In genomic region chr16:81838794-81839193, GRCh38 we compare ENCODE assay signal across 11 cellular contexts. TPM values are rescaled to one million over a fixed set of nuclear protein-coding genes. Genes with fewer than 3 reads are reported as not detected.
DNase-seq lines count a peak whose midpoint lies in the region; ATAC-seq, FAIRE-seq and TF ChIP-seq lines count a peak whose summit lies in the region.
"Had no signal": no experiment of that assay in that cellular context is flagged by ENCODE, and none has a peak within 500 bp of the region (broad histone marks: within the 10 kb centered on the region; RNA-seq: fewer than 3 reads in every experiment).

No MANE protein-coding gene starts in this region.

- H3K4me3 Mint-ChIP-seq in HFFc6 = no peak overlapping the region
- H3K4me3 Mint-ChIP-seq: activated naive CD4-positive, alpha-beta T cell treated with anti-CD3 and anti-CD28 coated beads, Interleukin-2, amount 50 U/mL, for 24 hours had no signal

- H2BK5ac ChIP-seq in trophoblast cell (ENCODE audit: low read depth, low read length, poor library complexity) = no peak overlapping the region

- H3K14ac ChIP-seq in trophoblast cell (ENCODE audit: low read length) = no peak overlapping the region

- no peaks in the 10 kb centered on the region for H3K9me3 Mint-ChIP-seq in HFFc6
- H3K9me3 Mint-ChIP-seq: activated naive CD4-positive, alpha-beta T cell treated with anti-CD3 and anti-CD28 coated beads, Interleukin-2, amount 50 U/mL, for 24 hours had no signal

- H3K36me3 Mint-ChIP-seq in HFFc6 (ENCODE audit: low read depth) = no peaks in the 10 kb centered on the region
- H3K36me3 Mint-ChIP-seq: activated naive CD4-positive, alpha-beta T cell treated with anti-CD3 and anti-CD28 coated beads, Interleukin-2, amount 50 U/mL, for 24 hours had no signal

- no peaks in the 10 kb centered on the region for H3K4me1 Mint-ChIP-seq in HFFc6 (ENCODE audit: low read depth)

- H2BK120ac ChIP-seq in trophoblast cell (ENCODE audit: insufficient read depth, low read length, poor library complexity) = no peak overlapping the region

- no peak overlapping the region for H2AK5ac ChIP-seq in trophoblast cell (ENCODE audit: low read length)

- H4K20me1 ChIP-seq in SK-N-SH (ENCODE audit: insufficient read depth) = no peaks in the 10 kb centered on the region

- H3K27ac ChIP-seq in trophoblast cell (ENCODE audit: low read depth, low read length) = no peak overlapping the region
- no peak overlapping the region for H3K27ac ChIP-seq in small intestine (ENCODE audit: low read depth in 1 of 2, low read length in 1 of 2)
- no peak overlapping the region for H3K27ac ChIP-seq in SK-N-SH (ENCODE audit: low read depth in 2 of 2, low read length in 1 of 2)
- H3K27ac ChIP-seq: esophagus muscularis mucosa had no signal

- DNase-seq in HFFc6 (peak; percentile 11), LHCN-M2 (ENCODE audit: low read depth) (peak; percentile 10), glomerular visceral epithelial cell (ENCODE audit: extremely low spot score) (peak; percentile 25), retina (no peak), trophoblast cell (no peak), small intestine (no peak), SK-N-SH (no peak)
- DNase-seq: stimulated activated CD4-positive, alpha-beta T cell treated with anti-CD3 and anti-CD28 coated beads, Interleukin-12 subunit alpha, Interleukin-12 subunit beta, amount 100 ng/mL, for 4 hours had no signal

- no peak for FAIRE-seq in small intestine (lab: Jason Lieb, UNC)

- peaks cover 28% of the 10 kb centered on the region for H3K27me3 Mint-ChIP-seq in HFFc6 (ENCODE audit: insufficient read depth)

- H3K4me1 ChIP-seq in trophoblast cell (ENCODE audit: control insufficient read depth in 1 of 2, insufficient read depth in 2 of 2, low read length in 2 of 2) (peaks cover 0 to 4% of the 10 kb centered on the region in 2 experiments), small intestine (ENCODE audit: control insufficient read depth in 2 of 2, insufficient read depth in 1 of 2, low read depth in 1 of 2, low read length in 1 of 2) (no peaks in the 10 kb centered on the region), SK-N-SH (ENCODE audit: control insufficient read depth in 1 of 2, insufficient read depth in 2 of 2, low read depth in 1 of 2, low read length in 1 of 2) (no peaks in the 10 kb centered on the region)
- H3K4me1 ChIP-seq: esophagus muscularis mucosa had no signal

- WGBS in trophoblast cell (ENCODE audit: extremely low coverage, insufficient coverage, insufficient read length) = no CpG with 5 or more reads among the region's 4 CpGs
- 58 to 81% (median 59%) methylated on average over 4 of the region's 4 CpGs for WGBS in small intestine, 3 donors
- 11% methylated on average over 4 of the region's 4 CpGs for WGBS in SK-N-SH (ENCODE audit: low lambda C conversion rate)

- ATAC-seq in GM18498 (IDR thresholded peaks at IDR 0.05; ENCODE audit: unreplicated experiment) = peak; percentile 40

- H3K18ac ChIP-seq in trophoblast cell (ENCODE audit: low read length) = no peak overlapping the region

- CTCF ChIA-PET in SK-N-SH (lab: Yijun Ruan, JAX) = no interaction called here

- H3K9me3 ChIP-seq in trophoblast cell (ENCODE audit: insufficient read depth, low read depth, low read length) (peaks cover 2% of the 10 kb centered on the region), small intestine (ENCODE audit: control insufficient read depth, low read depth) (no peaks in the 10 kb centered on the region), SK-N-SH (no peaks in the 10 kb centered on the region)
- H3K9me3 ChIP-seq: esophagus muscularis mucosa had no signal

- TF ChIP-seq RAD21 in SK-N-SH (IDR thresholded peaks at IDR 0.05; ENCODE audit: low read length) = no peak

- H3K4ac ChIP-seq in trophoblast cell (ENCODE audit: low read depth, low read length) = no peak overlapping the region

- no peak overlapping the region for H3K23ac ChIP-seq in trophoblast cell (ENCODE audit: low read length)

- H3K27ac Mint-ChIP-seq in HFFc6 = no peak overlapping the region
- H3K27ac Mint-ChIP-seq: activated naive CD4-positive, alpha-beta T cell treated with anti-CD3 and anti-CD28 coated beads, Interleukin-2, amount 50 U/mL, for 24 hours had no signal

- no peak for TF ChIP-seq EP300 in SK-N-SH (IDR thresholded peaks at IDR 0.05; ENCODE audit: borderline replicate concordance in 1 of 2, low read depth in 1 of 2, low read length in 1 of 2)

- H3K27me3 ChIP-seq in trophoblast cell (ENCODE audit: insufficient read depth, low read length) (no peaks in the 10 kb centered on the region), small intestine (ENCODE audit: control insufficient read depth in 2 of 2, insufficient read depth in 2 of 2, low read length in 2 of 2) (no peaks in the 10 kb centered on the region), SK-N-SH (ENCODE audit: insufficient read depth) (no peaks in the 10 kb centered on the region; the same call in none of the 2 replicates)

- H3K9ac ChIP-seq in trophoblast cell (ENCODE audit: low read length) (no peak overlapping the region), SK-N-SH (no peak overlapping the region)

- no peak overlapping the region for H4K12ac ChIP-seq in trophoblast cell (ENCODE audit: low read depth, low read length)

- H4K91ac ChIP-seq in trophoblast cell (ENCODE audit: low read depth, low read length) = no peak overlapping the region

- no peak overlapping the region for H2BK12ac ChIP-seq in trophoblast cell (ENCODE audit: low read length)

- H3K36me3 ChIP-seq in trophoblast cell (ENCODE audit: control insufficient read depth in 1 of 2, insufficient read depth in 2 of 2, low read length in 2 of 2) (no peaks in the 10 kb centered on the region), small intestine (ENCODE audit: control insufficient read depth in 2 of 2, insufficient read depth in 2 of 2, low read length in 2 of 2) (no peaks in the 10 kb centered on the region), SK-N-SH (replicated peaks in 1 of 2; ENCODE audit: control insufficient read depth in 1 of 2, insufficient read depth in 2 of 2, low read length in 1 of 2) (no peaks in the 10 kb centered on the region)
- H3K36me3 ChIP-seq: esophagus muscularis mucosa had no signal

- no peak overlapping the region for H4K8ac ChIP-seq in trophoblast cell (ENCODE audit: low read depth, low read length)

- no peaks in the 10 kb centered on the region for H3K79me1 ChIP-seq in trophoblast cell (ENCODE audit: low read length)

- no peaks in the 10 kb centered on the region for H3K9me2 ChIP-seq in SK-N-SH

- H3K79me2 ChIP-seq in trophoblast cell (ENCODE audit: control insufficient read depth, insufficient read depth, low read length, poor library complexity) (no peaks in the 10 kb centered on the region), SK-N-SH (ENCODE audit: insufficient read depth) (no peaks in the 10 kb centered on the region)

- TF ChIP-seq CTCF in HFFc6 (IDR thresholded peaks at IDR 0.05) (no peak), SK-N-SH (IDR thresholded peaks at IDR 0.05) (no peak)

- no peak overlapping the region for H3K4me3 ChIP-seq in trophoblast cell (ENCODE audit: low read depth, low read length)
- no peak overlapping the region for H3K4me3 ChIP-seq in small intestine (ENCODE audit: low read depth in 1 of 2, low read length in 2 of 2)
- no peak overlapping the region for H3K4me3 ChIP-seq in SK-N-SH (ENCODE audit: low read depth in 2 of 2, low read length in 1 of 2)
- H3K4me3 ChIP-seq: esophagus muscularis mucosa had no signal

- H3F3A ChIP-seq in SK-N-SH (replicated peaks; ENCODE audit: insufficient read depth) = no peaks in the 10 kb centered on the region

- no peak overlapping the region for H2AFZ ChIP-seq in trophoblast cell (ENCODE audit: insufficient read depth, low read length, poor library complexity)
- no peak overlapping the region for H2AFZ ChIP-seq in SK-N-SH (ENCODE audit: low read depth)

- H3K4me2 ChIP-seq in trophoblast cell (ENCODE audit: low read length) (no peak overlapping the region), SK-N-SH (no peak overlapping the region)

- POLR2A ChIA-PET in SK-N-SH (lab: Yijun Ruan, JAX) = no interaction called here

TF ChIP-seq in SK-N-SH, 30 proteins besides CTCF, POLR2A, EP300 and RAD21:
- TF ChIP-seq, protein P1, sequence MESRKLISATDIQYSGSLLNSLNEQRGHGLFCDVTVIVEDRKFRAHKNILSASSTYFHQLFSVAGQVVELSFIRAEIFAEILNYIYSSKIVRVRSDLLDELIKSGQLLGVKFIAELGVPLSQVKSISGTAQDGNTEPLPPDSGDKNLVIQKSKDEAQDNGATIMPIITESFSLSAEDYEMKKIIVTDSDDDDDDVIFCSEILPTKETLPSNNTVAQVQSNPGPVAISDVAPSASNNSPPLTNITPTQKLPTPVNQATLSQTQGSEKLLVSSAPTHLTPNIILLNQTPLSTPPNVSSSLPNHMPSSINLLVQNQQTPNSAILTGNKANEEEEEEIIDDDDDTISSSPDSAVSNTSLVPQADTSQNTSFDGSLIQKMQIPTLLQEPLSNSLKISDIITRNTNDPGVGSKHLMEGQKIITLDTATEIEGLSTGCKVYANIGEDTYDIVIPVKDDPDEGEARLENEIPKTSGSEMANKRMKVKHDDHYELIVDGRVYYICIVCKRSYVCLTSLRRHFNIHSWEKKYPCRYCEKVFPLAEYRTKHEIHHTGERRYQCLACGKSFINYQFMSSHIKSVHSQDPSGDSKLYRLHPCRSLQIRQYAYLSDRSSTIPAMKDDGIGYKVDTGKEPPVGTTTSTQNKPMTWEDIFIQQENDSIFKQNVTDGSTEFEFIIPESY (IDR thresholded peaks at IDR 0.05; ENCODE audit: borderline replicate concordance, low read depth) = no peak
- TF ChIP-seq FOXM1 (IDR thresholded peaks at IDR 0.05; ENCODE audit: low read depth) (no peak), SIN3A (IDR thresholded peaks at IDR 0.05; ENCODE audit: borderline replicate concordance, low read depth, low read length) (no peak), NRF1 (IDR thresholded peaks at IDR 0.05; ENCODE audit: low read depth, low read length) (no peak), TCF12 (IDR thresholded peaks at IDR 0.05) (no peak)

RNA-seq across cellular contexts. Expression of gene PLCG2, which starts 59.7 kb away (rescaled TPM):
- under 1 TPM; 0.14 to 0.61 (median 0.27) TPM for total RNA-seq in HFFc6 (2021; fragmentation: NEBNext Ultra II Directional; extraction: Animal tissue kit (Norgen Biotek cat#: 25700))
- 0.06 and 0.17 TPM in 2 replicates for total RNA-seq in LHCN-M2 (2014; rRNA removed)
- polyA plus RNA-seq in LHCN-M2 (2012) = 0.52 TPM
- 0.68 and 0.85 TPM in 2 replicates for polyA plus RNA-seq in trophoblast cell (2013)
- polyA plus RNA-seq in small intestine (10 to 100 TPM in 2 of 3 donors, 1 to 10 TPM in 1; 8.4 to 27.5 (median 10.3) TPM), SK-N-SH (2012; rRNA removed) (0.08 and 0.23 TPM in 2 replicates)
- polyA plus RNA-seq in SK-N-SH (2012; cell fraction: cytosol; rRNA removed) = 0.14 and 0.26 TPM in 2 replicates
- 0.27 and 0.51 TPM in 2 replicates for polyA plus RNA-seq in SK-N-SH (2012; cell fraction: nucleus; rRNA removed)

Comparison
In these comparisons a context has a peak if more than half of its experiments do, and no peak if none do; other contexts are left out.
1. DNase-seq: peak in HFFc6 (single experiment), LHCN-M2 (single experiment) and glomerular visceral epithelial cell (single experiment); none in retina (single experiment), trophoblast cell (0 of 2), small intestine (single experiment) and SK-N-SH (single experiment).